ENCODE assay signal across 18 cellular contexts in genomic region chr20:10125757-10126156, GRCh38.
"Had no signal": no experiment of that assay in that cellular context is flagged by ENCODE, and none has a peak within 500 bp of the region (broad histone marks: within the 10 kb centered on the region; RNA-seq: fewer than 3 reads in every experiment).

No MANE protein-coding gene starts in this region.

- H3K36me3 ChIP-seq: cardiac muscle cell, thyroid gland had no signal

- H3K4me3 ChIP-seq: cardiac muscle cell, lung, skin epidermis, thyroid gland had no signal

- H3K4me1 ChIP-seq: thyroid gland had no signal

- H3K79me2 ChIP-seq: parathyroid adenoma had no signal

- DNase-seq: activated CD4-positive, alpha-beta memory T cell treated with anti-CD3 and anti-CD28 coated beads for 36 hours; activated effector memory CD4-positive, alpha-beta T cell treated with anti-CD3 and anti-CD28 coated beads, Interleukin-2, amount 50 U/mL, for 16 hours; activated T-cell treated with anti-CD3 and anti-CD28 coated beads, Interleukin-2, amount 50 U/mL, for 4 hours; aorta; hypothalamus; left cardiac atrium; naive B cell; thyroid gland had no signal

- H3K4me1 Mint-ChIP-seq: naive B cell; stimulated activated effector memory CD8-positive, alpha-beta T cell treated with anti-CD3 and anti-CD28 coated beads, Interleukin-12 subunit alpha, Interleukin-12 subunit beta, amount 100 ng/mL, for 72 hours had no signal

- H3K9ac ChIP-seq: parathyroid adenoma had no signal

- H3K27me3 Mint-ChIP-seq: activated naive CD8-positive, alpha-beta T cell had no signal

- H2AFZ ChIP-seq: parathyroid adenoma had no signal

- H3K9me3 ChIP-seq: thyroid gland had no signal

- H3K4me3 Mint-ChIP-seq: activated CD4-positive, alpha-beta memory T cell treated with anti-CD3 and anti-CD28 coated beads for 36 hours; activated naive CD8-positive, alpha-beta T cell; activated T-cell treated with anti-CD3 and anti-CD28 coated beads, Interleukin-2, amount 50 U/mL, for 4 hours; naive B cell; stimulated activated effector memory CD8-positive, alpha-beta T cell treated with anti-CD3 and anti-CD28 coated beads, Interleukin-12 subunit alpha, Interleukin-12 subunit beta, amount 100 ng/mL, for 72 hours had no signal

- ATAC-seq: activated T-cell treated with anti-CD3 and anti-CD28 coated beads, Interleukin-2, amount 50 U/mL, for 4 hours; esophagus mucosa; left cardiac atrium; stimulated activated effector memory CD8-positive, alpha-beta T cell treated with anti-CD3 and anti-CD28 coated beads, Interleukin-12 subunit alpha, Interleukin-12 subunit beta, amount 100 ng/mL, for 72 hours had no signal

- H3K27ac ChIP-seq: cardiac muscle cell, parathyroid adenoma, skin epidermis, thyroid gland, VCaP had no signal

- H3K27me3 ChIP-seq: cardiac muscle cell, thyroid gland had no signal

- H3K27ac Mint-ChIP-seq: activated CD4-positive, alpha-beta memory T cell treated with anti-CD3 and anti-CD28 coated beads for 36 hours; activated naive CD8-positive, alpha-beta T cell; naive B cell; stimulated activated effector memory CD8-positive, alpha-beta T cell treated with anti-CD3 and anti-CD28 coated beads, Interleukin-12 subunit alpha, Interleukin-12 subunit beta, amount 100 ng/mL, for 72 hours had no signal

- H3K36me3 Mint-ChIP-seq: stimulated activated effector memory CD8-positive, alpha-beta T cell treated with anti-CD3 and anti-CD28 coated beads, Interleukin-12 subunit alpha, Interleukin-12 subunit beta, amount 100 ng/mL, for 72 hours had no signal

- FAIRE-seq: endometrium, urothelium cell line had no signal
